9 cellular contexts compared by ENCODE assay signal in the genomic region with DNA sequence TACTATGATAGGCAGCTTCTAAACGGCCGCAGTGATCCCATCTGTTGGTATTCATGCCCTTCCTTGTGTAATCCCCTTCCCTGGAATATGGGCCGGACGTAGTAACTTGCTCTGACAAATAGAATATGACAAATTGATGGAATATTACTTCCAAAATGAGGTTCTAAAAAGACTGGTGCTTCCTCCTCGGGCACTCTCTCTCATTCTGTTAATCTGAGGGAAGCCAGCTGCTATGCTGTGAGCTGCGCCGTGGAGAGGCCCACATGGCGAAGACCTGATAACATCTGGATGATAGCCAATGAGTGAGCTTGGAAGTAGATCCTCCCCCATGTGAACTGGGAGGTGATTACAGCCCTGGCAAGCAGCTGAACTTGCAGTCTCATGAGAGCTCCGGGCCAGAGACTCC. TPM values are rescaled to one million over a fixed set of nuclear protein-coding genes. Genes with fewer than 3 reads are reported as not detected.
DNase-seq lines count a peak whose midpoint lies in the region; ATAC-seq, FAIRE-seq and TF ChIP-seq lines count a peak whose summit lies in the region.
"Had no signal": no experiment of that assay in that cellular context is flagged by ENCODE, and none has a peak within 500 bp of the region (broad histone marks: within the 10 kb centered on the region; RNA-seq: fewer than 3 reads in every experiment).

No MANE protein-coding gene starts in this region.

- H3K36me3 ChIP-seq in adrenal gland (replicated peaks in 1 of 2) (no peaks in the 10 kb centered on the region), transverse colon (no peaks in the 10 kb centered on the region)

- H3K4me1 ChIP-seq in adrenal gland (replicated peaks in 1 of 2) (peaks cover 12 to 31% of the 10 kb centered on the region in 2 donors), transverse colon (no peaks in the 10 kb centered on the region)

- TF ChIP-seq POLR2A in NB4 (IDR thresholded peaks at IDR 0.05; ENCODE audit: extremely low read depth, insufficient read length) (no peak), adrenal gland (IDR thresholded peaks at IDR 0.05) (peak in 1 of 2 donors; percentile 76), transverse colon (IDR thresholded peaks at IDR 0.05) (no peak)

- peaks cover 0 to 3% of the 10 kb centered on the region in 2 donors for H3K4me1 Mint-ChIP-seq in natural killer cell treated with Interleukin-12 subunit alpha and Interleukin-12 subunit beta and Interleukin-15 and Interleukin-18, amount 100 ng/mL, for 72 hours (ENCODE audit: low read depth in 2 of 2)

- H3K4me3 Mint-ChIP-seq in natural killer cell treated with Interleukin-12 subunit alpha and Interleukin-12 subunit beta and Interleukin-15 and Interleukin-18, amount 100 ng/mL, for 72 hours, result no peak overlapping the region
- H3K4me3 Mint-ChIP-seq: activated naive CD8-positive, alpha-beta T cell had no signal

- TF ChIP-seq CTCF in NB4 (IDR thresholded peaks at IDR 0.05; ENCODE audit: low read depth, low read length) (no peak), adrenal gland (IDR thresholded peaks at IDR 0.05) (no peak), transverse colon (IDR thresholded peaks at IDR 0.05) (no peak)

- DNase-seq in NB4 (ENCODE audit: low read depth) (peak; percentile 66), adrenal gland (peak; percentile 70 to 94 (median 89)), transverse colon (peak; percentile 24), posterior vena cava (ENCODE audit: low spot score) (no peak), hippocampal formation (lab: John Stamatoyannopoulos, UW) (no peak)
- no peak for DNase-seq in natural killer cell treated with Interleukin-12 subunit alpha and Interleukin-12 subunit beta and Interleukin-15 and Interleukin-18, amount 100 ng/mL, for 72 hours (ENCODE audit: low spot score)
- DNase-seq: NCI-H345 had no signal

- FAIRE-seq in islet of Langerhans (lab: Jason Lieb, UNC), result peak; percentile 56

- H3K27ac Mint-ChIP-seq in natural killer cell treated with Interleukin-12 subunit alpha and Interleukin-12 subunit beta and Interleukin-15 and Interleukin-18, amount 100 ng/mL, for 72 hours, result no peak overlapping the region
- H3K27ac Mint-ChIP-seq: activated naive CD8-positive, alpha-beta T cell had no signal

- TF ChIP-seq EP300 in transverse colon (IDR thresholded peaks at IDR 0.05; ENCODE audit: low read depth), result no peak

- peak overlapping the region in 3 of 5 donors; percentile 17 to 75 (median 65) for H3K27ac ChIP-seq in adrenal gland
- no peak overlapping the region for H3K27ac ChIP-seq in transverse colon

- intact Hi-C loops in adrenal gland (cut with DNase I), result no loop called here
- intact Hi-C loops in transverse colon (cut with DNase I; ENCODE audit: low total_unique reads), result no loop called here
- intact Hi-C loops in posterior vena cava (cut with DNase I), result no loop called here

- 12 to 26% (median 21%) methylated on average over 9 of the region's 9 CpGs for WGBS in adrenal gland, 4 donors
- WGBS in transverse colon (ENCODE audit: low coverage in 1 of 2), 2 donors, result 26 to 45% methylated on average over 4 to 9 of the region's 9 CpGs

- in situ Hi-C loops in transverse colon (cut with MboI; ENCODE audit: low pct_ligation_motif_present in 1 of 4, low pct_unique_long_range_greater_than_20kb in 1 of 4, low sequenced_read_pairs in 3 of 4), result no loop called here

- no peaks in the 10 kb centered on the region for H3K36me3 Mint-ChIP-seq in natural killer cell treated with Interleukin-12 subunit alpha and Interleukin-12 subunit beta and Interleukin-15 and Interleukin-18, amount 100 ng/mL, for 72 hours
- H3K36me3 Mint-ChIP-seq: activated naive CD8-positive, alpha-beta T cell had no signal

- peaks cover 17 to 25% of the 10 kb centered on the region in 2 donors for H3K27me3 Mint-ChIP-seq in natural killer cell treated with Interleukin-12 subunit alpha and Interleukin-12 subunit beta and Interleukin-15 and Interleukin-18, amount 100 ng/mL, for 72 hours

- no peak for ATAC-seq in natural killer cell treated with Interleukin-12 subunit alpha and Interleukin-12 subunit beta and Interleukin-15 and Interleukin-18, amount 100 ng/mL, for 72 hours

- no peaks in the 10 kb centered on the region for H3K9me3 Mint-ChIP-seq in natural killer cell treated with Interleukin-12 subunit alpha and Interleukin-12 subunit beta and Interleukin-15 and Interleukin-18, amount 100 ng/mL, for 72 hours

- no peaks in the 10 kb centered on the region for H3K27me3 ChIP-seq in adrenal gland
- no peaks in the 10 kb centered on the region for H3K27me3 ChIP-seq in transverse colon

- H3K9me3 ChIP-seq in adrenal gland (replicated peaks in 1 of 3), result no peaks in the 10 kb centered on the region
- H3K9me3 ChIP-seq in transverse colon, result no peaks in the 10 kb centered on the region

- H3K4me3 ChIP-seq in NB4 (ENCODE audit: low read depth, low read length) (no peak overlapping the region), adrenal gland (no peak overlapping the region), transverse colon (no peak overlapping the region)

RNA-seq across cellular contexts. Expression of a gene that starts 27.2 kb away (rescaled TPM):
- total RNA-seq in adrenal gland (10 to 100 TPM; 19.9 to 42.1 (median 31.0) TPM), transverse colon (10 to 100 TPM; 20.9 to 57.6 (median 25.8) TPM), posterior vena cava (10 to 100 TPM; 61.2 to 70.4 TPM)
- 10 to 100 TPM; 14.0 to 35.7 (median 20.5) TPM for polyA plus RNA-seq in adrenal gland
- total RNA-seq in natural killer cell treated with Interleukin-12 subunit alpha and Interleukin-12 subunit beta and Interleukin-15 and Interleukin-18, amount 100 ng/mL, for 72 hours, result 10 to 100 TPM in 1 of 2 donors, 1 to 10 TPM in 1; 9.7 to 13.6 TPM

Comparison
In these comparisons a context has a peak if more than half of its experiments do, and no peak if none do; other contexts are left out.
1. DNase-seq: peak in NB4 (single experiment), adrenal gland (7 of 7) and transverse colon (single experiment); none in posterior vena cava (single experiment), hippocampal formation (0 of 2) and natural killer cell treated with Interleukin-12 subunit alpha and Interleukin-12 subunit beta and Interleukin-15 and Interleukin-18, amount 100 ng/mL, for 72 hours (single experiment).
2. H3K27ac ChIP-seq: peak in adrenal gland (3 of 5); none in transverse colon (0 of 4).